Comparison of ENCODE assay signal across 17 cellular contexts in genomic region chr18:21458788-21459187, GRCh38.
"Had no signal": no experiment of that assay in that cellular context is flagged by ENCODE, and none has a peak within 500 bp of the region (broad histone marks: within the 10 kb centered on the region; RNA-seq: fewer than 3 reads in every experiment).

No MANE protein-coding gene starts in this region.

- H3K9me3 ChIP-seq: thyroid gland had no signal

- ATAC-seq: activated T-helper 17 cell treated with anti-CD3 and anti-CD28 coated beads, Interleukin-2, amount 50 U/mL, for 72 hours; foreskin keratinocyte; stimulated activated naive CD8-positive, alpha-beta T cell treated with anti-CD3 and anti-CD28 coated beads, Interleukin-15, Interleukin-2, amounts not matched to agents 100 U/mL and 50 U/mL, for 24 hours; WTC11 had no signal

- H3K4me1 Mint-ChIP-seq: activated T-helper 17 cell treated with anti-CD3 and anti-CD28 coated beads, Interleukin-2, amount 50 U/mL, for 72 hours had no signal

- H3K27ac Mint-ChIP-seq: activated naive CD8-positive, alpha-beta T cell; activated T-cell treated with anti-CD3 and anti-CD28 coated beads, Interleukin-2, amount 50 U/mL, for 24 hours; activated T-helper 17 cell treated with anti-CD3 and anti-CD28 coated beads, Interleukin-2, amount 50 U/mL, for 72 hours; dendritic cell treated with granulocyte-macrophage colony-stimulating factor and Interleukin-4, amounts not matched to agents 40 ng/mL and 50 ng/mL, for 4 days; WTC11 had no signal

- H3K36me3 Mint-ChIP-seq: activated naive CD8-positive, alpha-beta T cell; WTC11 had no signal

- DNase-seq: activated naive CD4-positive, alpha-beta T cell; activated T-cell treated with anti-CD3 and anti-CD28 coated beads, Interleukin-2, amount 50 U/mL, for 24 hours; effector CD4-positive, alpha-beta T cell; erythroblast; foreskin keratinocyte; glutamatergic neuron; occipital lobe; stimulated activated CD4-positive, alpha-beta T cell treated with anti-CD3 and anti-CD28 coated beads, Interleukin-4, amount 100 ng/mL, for 24 hours; stimulated activated naive CD8-positive, alpha-beta T cell treated with anti-CD3 and anti-CD28 coated beads, Interleukin-15, Interleukin-2, amounts not matched to agents 100 U/mL and 50 U/mL, for 24 hours; T1000; thyroid gland had no signal

- H3K27ac ChIP-seq: foreskin keratinocyte, thyroid gland had no signal

- H3K4me3 ChIP-seq: thyroid gland had no signal

- H3K36me3 ChIP-seq: thyroid gland had no signal

- H3K9me3 Mint-ChIP-seq: activated T-cell treated with anti-CD3 and anti-CD28 coated beads, Interleukin-2, amount 50 U/mL, for 24 hours; activated T-helper 17 cell treated with anti-CD3 and anti-CD28 coated beads, Interleukin-2, amount 50 U/mL, for 72 hours; dendritic cell treated with granulocyte-macrophage colony-stimulating factor and Interleukin-4, amounts not matched to agents 40 ng/mL and 50 ng/mL, for 4 days; WTC11 had no signal

- H3K4me3 Mint-ChIP-seq: activated naive CD8-positive, alpha-beta T cell; activated T-cell treated with anti-CD3 and anti-CD28 coated beads, Interleukin-2, amount 50 U/mL, for 24 hours; activated T-helper 17 cell treated with anti-CD3 and anti-CD28 coated beads, Interleukin-2, amount 50 U/mL, for 72 hours; dendritic cell treated with granulocyte-macrophage colony-stimulating factor and Interleukin-4, amounts not matched to agents 40 ng/mL and 50 ng/mL, for 4 days; WTC11 had no signal

- FAIRE-seq: bronchial epithelial cell, endometrium had no signal

- H3K4me1 ChIP-seq: foreskin keratinocyte, thyroid gland had no signal

- H3K27me3 ChIP-seq: foreskin keratinocyte, thyroid gland had no signal
